In genomic region chr17:9768381-9768934, GRCh38 we compare ENCODE assay signal across 8 cellular contexts. TPM values are rescaled to one million over a fixed set of nuclear protein-coding genes. Genes with fewer than 3 reads are reported as not detected.
DNase-seq lines count a peak whose midpoint lies in the region; ATAC-seq and TF ChIP-seq lines count a peak whose summit lies in the region.

No MANE protein-coding gene starts in this region.

- no peaks in the 10 kb centered on the region for H3F3A ChIP-seq in PC-3 (ENCODE audit: low read length, unreplicated experiment)

- in situ Hi-C loops in GM13976 (cut with MboI; ENCODE audit: low sequenced_read_pairs, unreplicated experiment) = no loop called here

- intact Hi-C loops in PC-3 (cut with micrococcal nuclease) = loop anchor here (1.0 kb wide), 1 partner anchor 39 kb away; no protein-coding TSS in a partner anchor

- no peak overlapping the region for H3K4me3 ChIP-seq in PC-3 (ENCODE audit: low read length)

- no peak overlapping the region for H3K4me2 ChIP-seq in PC-3 (ENCODE audit: low read length)

- no peak overlapping the region for H3K9ac ChIP-seq in PC-3 (ENCODE audit: low read length)

- H3K36me3 ChIP-seq in PC-3 (ENCODE audit: low read depth, low read length) = no peaks in the 10 kb centered on the region

- no peak overlapping the region for H3K27ac ChIP-seq in PC-3 (ENCODE audit: low read length)

- CTCF ChIA-PET in PC-3 (lab: Charles Lee) = interaction anchor here (0.6 to 1.0 kb wide), 13 partner anchors 10 to 625 kb away, joined by 3 to 9 read pairs (median 3); partner anchors contain the start of gene STX8

- BruUV-seq in PC-3 (replicated peaks; lab: Mats Ljungman, UMichigan) = no TSS peak

- H3K27me3 ChIP-seq in PC-3 (ENCODE audit: low read length) = peaks cover 10% of the 10 kb centered on the region; the same call in 1 of the 2 replicates

- peak; percentile 52 for DNase-seq in AG08395 (ENCODE audit: low spot score)
- DNase-seq in GM13976 (ENCODE audit: low spot score) = peak; percentile 55
- peak; percentile 56 for DNase-seq in PC-3
- DNase-seq in renal cortical epithelial cell (ENCODE audit: low read depth) = peak; percentile 46

- TF ChIP-seq POLR2A in GM18505 (IDR thresholded peaks at IDR 0.05; ENCODE audit: borderline replicate concordance, extremely low read depth, insufficient read depth, insufficient read length) = no peak

- no peaks in the 10 kb centered on the region for H3K9me3 ChIP-seq in PC-3 (ENCODE audit: low read length)

- ATAC-seq in PC-3 = no peak
- ATAC-seq in esophagus mucosa = peak; percentile 53
- ATAC-seq in GM18505 (IDR thresholded peaks at IDR 0.05; ENCODE audit: unreplicated experiment) = no peak
- no peak for ATAC-seq in GM19467 (IDR thresholded peaks at IDR 0.05; ENCODE audit: unreplicated experiment)
- no peak for ATAC-seq in GM21529 (IDR thresholded peaks at IDR 0.05; ENCODE audit: unreplicated experiment)

- peak overlapping the region; percentile 56; the same call in 1 of the 2 replicates for H2AFZ ChIP-seq in PC-3 (ENCODE audit: low read length)

- H4K20me1 ChIP-seq in PC-3 (ENCODE audit: low read length) = no peaks in the 10 kb centered on the region

- H3K4me1 ChIP-seq in PC-3 (ENCODE audit: insufficient read depth, low read length) = no peaks in the 10 kb centered on the region

- POLR2A ChIA-PET in PC-3 (lab: Charles Lee; ENCODE audit: unreplicated experiment) = interaction anchor here (0.7 kb wide), 1 partner anchor 69 kb away, joined by 5 read pairs; no protein-coding TSS in a partner anchor

- TF ChIP-seq CTCF in GM13976 (IDR thresholded peaks at IDR 0.05; ENCODE audit: borderline replicate concordance, control extremely low read depth, extremely low read depth, insufficient read depth, missing control alignments) = no peak
- peak; percentile 22; the same call in 1 of the 2 replicates for TF ChIP-seq CTCF in PC-3 (conservative IDR thresholded peaks at IDR 0.05; ENCODE audit: low read depth, low read length)

- no peaks in the 10 kb centered on the region for H3K9me2 ChIP-seq in PC-3 (replicated peaks; ENCODE audit: low read length)

- H3K79me2 ChIP-seq in PC-3 (ENCODE audit: low read length) = no peaks in the 10 kb centered on the region

RNA-seq across cellular contexts. Expression of gene DHRS7C, which starts 22.9 kb away (rescaled TPM):
- total RNA-seq in PC-3 (2014; rRNA removed) (not detected in 2 replicates), esophagus mucosa (not detected), renal cortical epithelial cell (not detected in 2 replicates)

RNA-seq across cellular contexts. Expression of gene GSG1L2, which starts 53.4 kb away (rescaled TPM):
- not detected in 2 replicates for total RNA-seq in PC-3 (2014; rRNA removed)
- not detected for total RNA-seq in esophagus mucosa
- total RNA-seq in renal cortical epithelial cell = not detected in 2 replicates

RNA-seq across cellular contexts. Expression of gene GLP2R, which starts 57.3 kb away (rescaled TPM):
- total RNA-seq in PC-3 (2014; rRNA removed) (0.06 and 0.22 TPM in 2 replicates), esophagus mucosa (not detected), renal cortical epithelial cell (0.55 and 1.9 TPM in 2 replicates)
